ENCODE assay signal across 8 cellular contexts in the genomic region with DNA sequence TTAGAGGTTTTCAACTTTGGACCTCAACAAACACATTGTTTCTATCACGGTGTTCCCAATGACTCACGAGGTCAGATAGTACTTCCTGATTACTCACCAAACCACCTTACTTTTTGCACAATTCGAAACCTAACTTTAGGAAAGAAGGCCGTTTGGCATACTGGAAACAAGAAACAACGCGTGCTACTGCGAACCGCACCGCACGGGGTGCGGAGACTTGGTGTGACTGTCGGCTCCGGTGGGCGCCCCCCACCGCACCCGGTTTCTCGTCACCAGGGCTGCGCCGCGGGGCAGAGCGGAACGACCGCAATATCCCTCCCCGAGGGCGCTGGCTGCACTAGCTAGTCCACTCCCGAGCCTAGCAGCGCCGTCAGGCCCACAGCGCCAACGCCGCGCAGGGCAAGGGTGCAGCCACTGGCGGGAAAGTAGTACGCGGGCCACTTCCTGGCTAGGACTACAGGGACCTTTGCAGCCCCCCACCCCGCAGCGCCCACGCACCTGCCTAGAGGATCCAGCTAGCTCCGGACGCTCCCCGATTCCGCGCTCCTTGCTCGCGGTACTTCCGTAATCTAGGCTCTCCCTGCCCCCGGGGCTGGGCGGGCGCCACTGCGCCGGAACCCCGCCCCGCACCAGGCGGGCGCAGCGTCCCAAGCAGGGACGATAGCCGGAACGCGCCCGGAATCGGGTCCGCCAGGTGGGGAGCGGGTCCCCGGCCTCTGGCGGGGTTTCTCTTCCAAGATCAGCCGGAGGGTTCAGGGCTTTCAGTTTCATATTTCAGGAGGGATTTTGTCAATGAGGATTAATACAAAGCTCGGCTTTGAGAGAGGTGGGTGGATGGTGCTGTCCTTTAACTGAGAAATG. TPM values are rescaled to one million over a fixed set of nuclear protein-coding genes. Genes with fewer than 3 reads are reported as not detected.
A peak's percentile ranks its signal among the peaks of the same experiment; 100 is the strongest.
DNase-seq lines count a peak whose midpoint lies in the region; ATAC-seq, FAIRE-seq and TF ChIP-seq lines count a peak whose summit lies in the region.

A gene (minus strand): TSS at position 571 of the 861 bp plus-strand sequence. CDS start 9,002 bp downstream, outside the sequence.

- H3K9me3 Mint-ChIP-seq in HFFc6, result no peaks in the 10 kb centered on the region

- peak within 1 kb of the TSS; percentile 95 for H3K4me3 Mint-ChIP-seq in HFFc6

- H3K27me3 Mint-ChIP-seq in HFFc6 (ENCODE audit: insufficient read depth), result peaks cover 3% of the 10 kb centered on the region

- no peaks in the 10 kb centered on the region for H3K36me3 ChIP-seq in left ventricle myocardium inferior
- no peaks in the 10 kb centered on the region for H3K36me3 ChIP-seq in psoas muscle (ENCODE audit: insufficient read depth in 1 of 2, low read depth in 1 of 2)
- H3K36me3 ChIP-seq in uterus, result no peaks in the 10 kb centered on the region

- peak; percentile 86 for TF ChIP-seq POLR2A in GM12891 (IDR thresholded peaks at IDR 0.05; ENCODE audit: low read depth, low read length)
- peak; percentile 43 to 69 for TF ChIP-seq POLR2A in uterus (IDR thresholded peaks at IDR 0.05)

- peak; percentile 90 for FAIRE-seq in GM12891 (lab: Jason Lieb, UNC)

- peaks cover 6% of the 10 kb centered on the region for H3K36me3 Mint-ChIP-seq in HFFc6 (ENCODE audit: low read depth)

- peak within 1 kb of the TSS; percentile 86 for H3K4me3 ChIP-seq in left ventricle myocardium inferior
- H3K4me3 ChIP-seq in psoas muscle, result peak within 1 kb of the TSS; percentile 79
- H3K4me3 ChIP-seq in uterus, result peak within 1 kb of the TSS; percentile 83 to 86

- H3K4me1 Mint-ChIP-seq in HFFc6 (ENCODE audit: low read depth), result peaks cover 26% of the 10 kb centered on the region

- H3K9me3 ChIP-seq in left ventricle myocardium inferior (replicated peaks) (no peaks in the 10 kb centered on the region), psoas muscle (no peaks in the 10 kb centered on the region), uterus (no peaks in the 10 kb centered on the region)

- H3K27me3 ChIP-seq in left ventricle myocardium inferior (ENCODE audit: low read depth) (no peaks in the 10 kb centered on the region), psoas muscle (ENCODE audit: insufficient read depth in 3 of 3, low read length in 2 of 3) (no peaks in the 10 kb centered on the region), uterus (no peaks in the 10 kb centered on the region)

- DNase-seq in GM12891 (ENCODE audit: insufficient read length, low spot score) (peak; percentile 65), HFFc6 (peak; percentile 80), NAMALWA (ENCODE audit: low spot score) (peak; percentile 83), amniotic epithelial cell (ENCODE audit: low read depth) (peak; percentile 96), left ventricle myocardium inferior (peak; percentile 79), psoas muscle (peak; percentile 78 to 85), uterus (peak; percentile 61 to 73)

- H3K27ac ChIP-seq in left ventricle myocardium inferior (replicated peaks) (peak within 1 kb of the TSS; percentile 92), psoas muscle (peak within 1 kb of the TSS; percentile 73), uterus (peak within 1 kb of the TSS; percentile 84 to 85)

- intact Hi-C loops in T-helper 1 cell treated with Interleukin-12 subunit alpha and Interleukin-12 subunit beta and Interleukin-4 antibody, amounts not matched to agents 30 ng/mL and 1 ng/mL, for 36 hours (cut with micrococcal nuclease), result loop anchor here (1.0 to 5.0 kb wide), 13 partner anchors 43 to 1135 kb away; a partner anchor contains a TSS
- intact Hi-C loops in left ventricle myocardium inferior (cut with micrococcal nuclease) (no loop called here), psoas muscle (cut with DNase I) (no loop called here), uterus (cut with DNase I; ENCODE audit: low total_unique reads) (no loop called here)

- TF ChIP-seq CTCF in HFFc6 (IDR thresholded peaks at IDR 0.05) (peak; percentile 23; the same call in 1 of the 2 replicates), left ventricle myocardium inferior (IDR thresholded peaks at IDR 0.05; ENCODE audit: borderline replicate concordance) (no peak), psoas muscle (IDR thresholded peaks at IDR 0.05) (no peak), uterus (IDR thresholded peaks at IDR 0.05) (peak in 2 of 4 experiments; percentile 6 to 12)

- ATAC-seq in psoas muscle, result peak; percentile 82 to 96 (median 94)

- 0% methylated on average over 63 to 68 of the region's 68 CpGs for WGBS in psoas muscle, 3 donors

- H3K27ac Mint-ChIP-seq in HFFc6, result peak within 1 kb of the TSS; percentile 99

- H3K4me1 ChIP-seq in left ventricle myocardium inferior, result peaks cover 32% of the 10 kb centered on the region
- no peaks in the 10 kb centered on the region for H3K4me1 ChIP-seq in psoas muscle
- no peaks in the 10 kb centered on the region for H3K4me1 ChIP-seq in uterus

TF ChIP-seq in GM12891, 5 proteins besides CTCF, POLR2A, EP300 and RAD21:
- no peak; the same call in 1 of the 2 replicates for TF ChIP-seq SPI1 (IDR thresholded peaks at IDR 0.05; ENCODE audit: low read depth, low read length)
- TF ChIP-seq PAX5 (IDR thresholded peaks at IDR 0.05; ENCODE audit: insufficient read depth, low read length, severe bottlenecking), result no peak
- TF ChIP-seq POLR2AphosphoS5 (IDR thresholded peaks at IDR 0.05; ENCODE audit: low read depth, low read length), result peak; percentile 82
- peak; percentile 35; the same call in 1 of the 2 replicates for TF ChIP-seq POU2F2 (IDR thresholded peaks at IDR 0.05; ENCODE audit: low read depth, low read length)
- TF ChIP-seq TAF1 (IDR thresholded peaks at IDR 0.05; ENCODE audit: low read depth, low read length), result peak; percentile 45

RNA-seq across cellular contexts. Expression of the gene that starts here (rescaled TPM):
- polyA plus RNA-seq in GM12891 (2012; ENCODE audit: low read depth, missing spikeins), result 27.5 TPM
- total RNA-seq in HFFc6 (2021; fragmentation: NEBNext Ultra II Directional; extraction: Animal tissue kit (Norgen Biotek cat#: 25700)), result 10 to 100 TPM; 38.0 to 48.5 (median 43.1) TPM
- total RNA-seq in T-helper 1 cell treated with Interleukin-12 subunit alpha and Interleukin-12 subunit beta and Interleukin-4 antibody, amounts not matched to agents 30 ng/mL and 1 ng/mL, for 36 hours, result 69.6 and 70.3 TPM in 2 replicates
- 23.6 TPM for total RNA-seq in left ventricle myocardium inferior
- 10 to 100 TPM in 2 of 4 donors, 1 to 10 TPM in 2; 4.9 to 17.0 (median 8.8) TPM for total RNA-seq in psoas muscle
- polyA plus RNA-seq in psoas muscle, result 1 to 10 TPM; 3.1 to 7.6 (median 4.9) TPM
- 10 to 100 TPM; 19.5 to 59.7 (median 43.1) TPM for total RNA-seq in uterus

Comparison
In these comparisons a context has a peak if more than half of its experiments do, and no peak if none do; other contexts are left out.
1. Peak in every context shown above with its lines: DNase-seq, ATAC-seq, H3K4me3 ChIP-seq and H3K27ac ChIP-seq.